In genomic region chr4:37043342-37043741, GRCh38 we compare ENCODE assay signal across 18 cellular contexts.
A peak's percentile ranks its signal among the peaks of the same experiment; 100 is the strongest.
DNase-seq lines count a peak whose midpoint lies in the region; ATAC-seq, FAIRE-seq and TF ChIP-seq lines count a peak whose summit lies in the region.
"Had no signal": no experiment of that assay in that cellular context is flagged by ENCODE, and none has a peak within 500 bp of the region (broad histone marks: within the 10 kb centered on the region; RNA-seq: fewer than 3 reads in every experiment).

No MANE protein-coding gene starts in this region.

- H3K36me3 ChIP-seq in GM12878 (ENCODE audit: control insufficient read depth in 2 of 2, insufficient read depth in 2 of 2, low read length in 1 of 2): no peaks in the 10 kb centered on the region

- no peak overlapping the region for H3K4me3 ChIP-seq in GM12878
- H3K4me3 ChIP-seq: GM23248 had no signal

- H3K4me1 Mint-ChIP-seq in activated CD4-positive, alpha-beta T cell treated with anti-CD3 and anti-CD28 coated beads, Interleukin-2, amount 10 ng/mL, durations not matched to agents 24 days and 14 days: no peaks in the 10 kb centered on the region
- H3K4me1 Mint-ChIP-seq: B cell, IgD-negative memory B cell had no signal

- H4K20me1 ChIP-seq in GM12878 (ENCODE audit: control insufficient read depth, insufficient read depth): no peaks in the 10 kb centered on the region

- H3K27me3 Mint-ChIP-seq in activated CD4-positive, alpha-beta T cell treated with anti-CD3 and anti-CD28 coated beads, Interleukin-2, amount 10 ng/mL, durations not matched to agents 24 days and 14 days: no peaks in the 10 kb centered on the region
- H3K27me3 Mint-ChIP-seq: B cell; CD4-positive, alpha-beta T cell; IgD-negative memory B cell had no signal

- POLR2A ChIA-PET in GM12878 (lab: Charles Lee): no interaction called here

- ATAC-seq in GM18868 (IDR thresholded peaks at IDR 0.05; ENCODE audit: unreplicated experiment) (peak; percentile 70), HG02798 (IDR thresholded peaks at IDR 0.05; ENCODE audit: poor library complexity, unreplicated experiment) (peak; percentile 70), GM12878 (peak; percentile 47), GM19351 (IDR thresholded peaks at IDR 0.05; ENCODE audit: unreplicated experiment) (no peak)

- H3K27me3 ChIP-seq in GM12878 (replicated peaks in 1 of 2; ENCODE audit: control insufficient read depth in 2 of 2, insufficient read depth in 2 of 2, low read length in 1 of 2): no peaks in the 10 kb centered on the region

- no peak for FAIRE-seq in GM12878 (lab: Jason Lieb, UNC)
- FAIRE-seq: A204.1, GM12891 had no signal

- CTCF ChIA-PET in GM12878 (lab: Yijun Ruan, JAX): no interaction called here

- no peak for TF ChIP-seq EP300 in GM12878 (IDR thresholded peaks at IDR 0.05; ENCODE audit: borderline replicate concordance in 1 of 2, control insufficient read depth in 1 of 2, low read depth in 2 of 2, low read length in 2 of 2)

- RAD21 ChIA-PET in GM12878 (lab: Charles Lee; ENCODE audit: unreplicated experiment): no interaction called here

- H2AFZ ChIP-seq in GM12878 (ENCODE audit: control insufficient read depth, low read depth, low read length): no peak overlapping the region
- H2AFZ ChIP-seq: GM23248 had no signal

- WGBS in GM12878 (ENCODE audit: insufficient coverage, insufficient replicate concordance, low lambda C conversion rate, missing lambda C conversion rate): 29% methylated on average over 2 of the region's 2 CpGs

- no peaks in the 10 kb centered on the region for H3K79me2 ChIP-seq in GM12878 (ENCODE audit: control insufficient read depth, insufficient read depth, low read length)

- H3K9me3 ChIP-seq in GM12878 (replicated peaks; ENCODE audit: control insufficient read depth, insufficient read depth, low read length): no peaks in the 10 kb centered on the region

- no TSS peak for BruUV-seq in GM12878 (replicated peaks; lab: Mats Ljungman, UMichigan)

- H3K9ac ChIP-seq in GM12878 (ENCODE audit: control insufficient read depth, insufficient read depth, low read length): no peak overlapping the region
- H3K9ac ChIP-seq: GM23248 had no signal

- no peak overlapping the region for H3K4me2 ChIP-seq in GM12878 (ENCODE audit: control insufficient read depth, insufficient read depth)

- H3K27ac Mint-ChIP-seq in activated CD4-positive, alpha-beta T cell treated with anti-CD3 and anti-CD28 coated beads, Interleukin-2, amount 10 ng/mL, durations not matched to agents 24 days and 14 days: no peak overlapping the region
- H3K27ac Mint-ChIP-seq: B cell; CD4-positive, alpha-beta T cell; IgD-negative memory B cell had no signal

- H3K9me3 Mint-ChIP-seq in activated CD4-positive, alpha-beta T cell treated with anti-CD3 and anti-CD28 coated beads, Interleukin-2, amount 10 ng/mL, durations not matched to agents 24 days and 14 days: no peaks in the 10 kb centered on the region

- in situ Hi-C loops in GM12878 (cut with MboI): no loop called here

- SMC1A ChIA-PET in GM12878 (lab: Charles Lee; ENCODE audit: uncharacterized antibody, unreplicated experiment): no interaction called here

- no peak overlapping the region for H3K27ac ChIP-seq in GM12878 (ENCODE audit: control insufficient read depth, insufficient read depth)
- H3K27ac ChIP-seq: GM23248 had no signal

- intact Hi-C loops in GM12878 (cut with micrococcal nuclease; ENCODE audit: unreplicated experiment): no loop called here
- intact Hi-C loops in activated CD4-positive, alpha-beta T cell treated with anti-CD3 and anti-CD28 coated beads, Interleukin-2, amount 10 ng/mL, durations not matched to agents 24 days and 14 days (cut with micrococcal nuclease): no loop called here

- H3K4me3 Mint-ChIP-seq in activated CD4-positive, alpha-beta T cell treated with anti-CD3 and anti-CD28 coated beads, Interleukin-2, amount 10 ng/mL, durations not matched to agents 24 days and 14 days: no peak overlapping the region
- H3K4me3 Mint-ChIP-seq: B cell; CD4-positive, alpha-beta T cell; IgD-negative memory B cell had no signal

- no peaks in the 10 kb centered on the region for H3K4me1 ChIP-seq in GM12878 (ENCODE audit: control insufficient read depth, insufficient read depth, low read length)

- no peak for TF ChIP-seq RAD21 in GM12878 (IDR thresholded peaks at IDR 0.05; ENCODE audit: insufficient read depth, low read depth, low read length)

- DNase-seq in GM12878 (ENCODE audit: low read depth, low spot score) (no peak), ecto neural progenitor cell (ENCODE audit: low spot score) (no peak), SKM-1 (lab: John Stamatoyannopoulos, UW; ENCODE audit: unreplicated experiment) (no peak)
- DNase-seq in activated CD4-positive, alpha-beta T cell treated with anti-CD3 and anti-CD28 coated beads, Interleukin-2, amount 10 ng/mL, durations not matched to agents 24 days and 14 days: no peak
- DNase-seq: C1 segment of cervical spinal cord; Calu3; CD4-positive, alpha-beta T cell; DMS 273 treated with DMSO at 0.1 percent for 48 hours; GM23248; H7; KG1 had no signal

- no peaks in the 10 kb centered on the region for H3K36me3 Mint-ChIP-seq in activated CD4-positive, alpha-beta T cell treated with anti-CD3 and anti-CD28 coated beads, Interleukin-2, amount 10 ng/mL, durations not matched to agents 24 days and 14 days (ENCODE audit: low read depth)
- H3K36me3 Mint-ChIP-seq: IgD-negative memory B cell had no signal

- TF ChIP-seq CTCF in GM12878 (IDR thresholded peaks at IDR 0.05 in 2 of 3, conservative IDR thresholded peaks at IDR 0.05 in 1 of 3; ENCODE audit: control insufficient read depth in 2 of 3, extremely low read depth in 1 of 3, insufficient read depth in 1 of 3, low read depth in 3 of 3, low read length in 3 of 3): no peak

- TF ChIP-seq POLR2A in GM12878 (IDR thresholded peaks at IDR 0.05; ENCODE audit: low read depth, low read length): no peak

TF ChIP-seq in GM12878, 131 proteins besides CTCF, POLR2A, EP300 and RAD21:
- no peak for TF ChIP-seq ZNF24 (IDR thresholded peaks at IDR 0.05)
- TF ChIP-seq, protein P1, sequence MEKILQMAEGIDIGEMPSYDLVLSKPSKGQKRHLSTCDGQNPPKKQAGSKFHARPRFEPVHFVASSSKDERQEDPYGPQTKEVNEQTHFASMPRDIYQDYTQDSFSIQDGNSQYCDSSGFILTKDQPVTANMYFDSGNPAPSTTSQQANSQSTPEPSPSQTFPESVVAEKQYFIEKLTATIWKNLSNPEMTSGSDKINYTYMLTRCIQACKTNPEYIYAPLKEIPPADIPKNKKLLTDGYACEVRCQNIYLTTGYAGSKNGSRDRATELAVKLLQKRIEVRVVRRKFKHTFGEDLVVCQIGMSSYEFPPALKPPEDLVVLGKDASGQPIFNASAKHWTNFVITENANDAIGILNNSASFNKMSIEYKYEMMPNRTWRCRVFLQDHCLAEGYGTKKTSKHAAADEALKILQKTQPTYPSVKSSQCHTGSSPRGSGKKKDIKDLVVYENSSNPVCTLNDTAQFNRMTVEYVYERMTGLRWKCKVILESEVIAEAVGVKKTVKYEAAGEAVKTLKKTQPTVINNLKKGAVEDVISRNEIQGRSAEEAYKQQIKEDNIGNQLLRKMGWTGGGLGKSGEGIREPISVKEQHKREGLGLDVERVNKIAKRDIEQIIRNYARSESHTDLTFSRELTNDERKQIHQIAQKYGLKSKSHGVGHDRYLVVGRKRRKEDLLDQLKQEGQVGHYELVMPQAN (conservative IDR thresholded peaks at IDR 0.05): no peak
- TF ChIP-seq CREM (IDR thresholded peaks at IDR 0.05; ENCODE audit: low read depth): peak; percentile 37; the same call in 1 of the 2 replicates
- 0 out of 2 replicates have a peak, but pooled peaks have one; percentile 9 for TF ChIP-seq MEF2A (IDR thresholded peaks at IDR 0.05; ENCODE audit: insufficient read depth, low read depth, low read length)
- no peak for TF ChIP-seq RFX5 (IDR thresholded peaks at IDR 0.05; ENCODE audit: low read depth, low read length)
- no peak for TF ChIP-seq ZBTB40 (IDR thresholded peaks at IDR 0.05; ENCODE audit: borderline replicate concordance)
- peak; percentile 54; the same call in 1 of the 2 replicates for TF ChIP-seq RUNX3 (IDR thresholded peaks at IDR 0.05; ENCODE audit: low read length)
- TF ChIP-seq NFIC (IDR thresholded peaks at IDR 0.05; ENCODE audit: low read depth, low read length): peak; percentile 50; the same call in 1 of the 2 replicates
TF ChIP-seq in GM12878: peak in this region for 4.
